In genomic region chr17:15619331-15620058, GRCh38 we compare ENCODE assay signal across 7 cellular contexts. TPM values are rescaled to one million over a fixed set of nuclear protein-coding genes. Genes with fewer than 3 reads are reported as not detected.
DNase-seq lines count a peak whose midpoint lies in the region; ATAC-seq, FAIRE-seq and TF ChIP-seq lines count a peak whose summit lies in the region.
"Not testable (repeated sequence)": the region's sequence is repeated elsewhere in the genome, so short reads cannot be mapped to it uniquely, and the experiment has no call there.

TSS of gene FBXW10B (minus strand) at chr17:15619704. CDS start at chr17:15619512, 192 bp downstream.

- ATAC-seq in Right ventricle myocardium inferior (peak; percentile 80), left lung (peak; percentile 83), pancreas (peak; percentile 53 to 86 (median 80))

- not testable (repeated sequence) for H3K4me1 ChIP-seq in esophagus muscularis mucosa; left lung; pancreas; smooth muscle cell (ENCODE audit: low read depth)

- TF ChIP-seq POLR2A in esophagus muscularis mucosa (IDR thresholded peaks at IDR 0.05; ENCODE audit: low read depth), result not testable (repeated sequence)

- H3K4me3 ChIP-seq in astrocyte of the spinal cord (ENCODE audit: low read depth, low read length); left lung; pancreas: not testable (repeated sequence)
- H3K4me3 ChIP-seq in esophagus muscularis mucosa (peak within 1 kb of the TSS; percentile 31 to 46 (median 34)), smooth muscle cell (peak within 1 kb of the TSS; percentile 33)

- H2AFZ ChIP-seq in smooth muscle cell (ENCODE audit: low read depth), result not testable (repeated sequence)

- 53% methylated on average over 6 of the region's 12 CpGs for WGBS in esophagus muscularis mucosa
- 46 to 49% methylated on average over 11 of the region's 12 CpGs for WGBS in pancreas, 2 donors
- 53% methylated on average over 11 of the region's 12 CpGs for WGBS in smooth muscle cell (ENCODE audit: low lambda C conversion rate)

- TF ChIP-seq CTCF in astrocyte of the spinal cord (IDR thresholded peaks at IDR 0.05; ENCODE audit: low read depth, low read length); esophagus muscularis mucosa (IDR thresholded peaks at IDR 0.05); left lung (IDR thresholded peaks at IDR 0.05); pancreas (IDR thresholded peaks at IDR 0.05); smooth muscle cell (IDR thresholded peaks at IDR 0.05; ENCODE audit: borderline replicate concordance, insufficient read depth, poor library complexity, severe bottlenecking): not testable (repeated sequence)

- peak within 1 kb of the TSS; percentile 35 for H3K4me2 ChIP-seq in smooth muscle cell

- not testable (repeated sequence) for DNase-seq in HTR-8/SVneo (ENCODE audit: insufficient read length, low spot score); esophagus muscularis mucosa (ENCODE audit: extremely low spot score); Right ventricle myocardium inferior (ENCODE audit: missing footprints); left lung; pancreas; smooth muscle cell (lab: John Stamatoyannopoulos, UW; ENCODE audit: unreplicated experiment)
- peak; percentile 12 for DNase-seq in astrocyte of the spinal cord (ENCODE audit: low read depth, low spot score)

- not testable (repeated sequence) for H3F3A ChIP-seq in smooth muscle cell (ENCODE audit: low read depth)

- not testable (repeated sequence) for H3K9me3 ChIP-seq in esophagus muscularis mucosa; left lung; pancreas; smooth muscle cell (replicated peaks; ENCODE audit: low read depth)

- H3K27ac ChIP-seq in esophagus muscularis mucosa (replicated peaks in 1 of 4), result peak within 1 kb of the TSS in 1 of 4 donors; percentile 18
- H3K27ac ChIP-seq in left lung; pancreas; smooth muscle cell (ENCODE audit: low read depth): not testable (repeated sequence)

- not testable (repeated sequence) for H3K9ac ChIP-seq in smooth muscle cell (ENCODE audit: low read depth)

- TF ChIP-seq EP300 in esophagus muscularis mucosa (IDR thresholded peaks at IDR 0.05), result not testable (repeated sequence)

- intact Hi-C loops in esophagus muscularis mucosa (cut with DNase I); Right ventricle myocardium inferior (cut with DNase I); left lung (cut with DNase I); pancreas (cut with DNase I): not testable (repeated sequence)

- not testable (repeated sequence) for H4K20me1 ChIP-seq in smooth muscle cell (ENCODE audit: low read depth)

- H3K36me3 ChIP-seq in esophagus muscularis mucosa; left lung; pancreas; smooth muscle cell (ENCODE audit: low read depth): not testable (repeated sequence)

- FAIRE-seq in HTR-8/SVneo (lab: Jason Lieb, UNC) (peak; percentile 76), pancreas (lab: Jason Lieb, UNC) (peak; percentile 63)

- H3K79me2 ChIP-seq in smooth muscle cell (ENCODE audit: low read depth), result not testable (repeated sequence)

- in situ Hi-C loops in astrocyte of the spinal cord (cut with HindIII; ENCODE audit: low sequenced_read_pairs), result not testable (repeated sequence)

- not testable (repeated sequence) for H3K27me3 ChIP-seq in esophagus muscularis mucosa; left lung; pancreas; smooth muscle cell (ENCODE audit: low read depth)

RNA-seq across cellular contexts. Expression of gene FBXW10B, which starts in this region (rescaled TPM):
- total RNA-seq in esophagus muscularis mucosa, result under 1 TPM in 1 of 4 donors, not detected in 3; 0.52 TPM
- 0.84 TPM for total RNA-seq in Right ventricle myocardium inferior
- 1 to 10 TPM; 1.4 to 1.5 TPM for total RNA-seq in left lung
- under 1 TPM in 5 of 6 donors, not detected in 1; 0.14 to 0.61 (median 0.28) TPM for total RNA-seq in pancreas
- 1 to 10 TPM in 1 of 2 donors, under 1 TPM in 1; 0.53 to 1.4 TPM for polyA plus RNA-seq in pancreas
- total RNA-seq in smooth muscle cell, result 3.1 and 3.4 TPM in 2 replicates
- 0.23 and 1.4 TPM in 2 replicates for polyA plus RNA-seq in smooth muscle cell

Comparison
In these comparisons a context has a peak if more than half of its experiments do, and no peak if none do; other contexts are left out.
1. Peak in ATAC-seq in Right ventricle myocardium inferior; RNA of the gene not detected or under 1 TPM.